Comparison of ENCODE assay signal across 10 cellular contexts in genomic region chr12:94710933-94711332, GRCh38.
DNase-seq lines count a peak whose midpoint lies in the region; ATAC-seq and TF ChIP-seq lines count a peak whose summit lies in the region.
"Had no signal": no experiment of that assay in that cellular context is flagged by ENCODE, and none has a peak within 500 bp of the region (broad histone marks: within the 10 kb centered on the region; RNA-seq: fewer than 3 reads in every experiment).

No MANE protein-coding gene starts in this region.

- no peaks in the 10 kb centered on the region for H3K9me3 Mint-ChIP-seq in activated T-cell treated with anti-CD3 and anti-CD28 coated beads, Interleukin-2, amount 50 U/mL, for 72 hours
- H3K9me3 Mint-ChIP-seq: CD4-positive, alpha-beta memory T cell had no signal

- H3K4me3 Mint-ChIP-seq in activated T-cell treated with anti-CD3 and anti-CD28 coated beads, Interleukin-2, amount 50 U/mL, for 72 hours = no peak overlapping the region
- H3K4me3 Mint-ChIP-seq: CD4-positive, alpha-beta memory T cell had no signal

- intact Hi-C loops in lower lobe of right lung (cut with DNase I) = no loop called here
- intact Hi-C loops in aorta (cut with DNase I) = no loop called here
- intact Hi-C loops in vagina (cut with DNase I) = no loop called here

- peaks cover 6% of the 10 kb centered on the region for H3K27me3 Mint-ChIP-seq in activated T-cell treated with anti-CD3 and anti-CD28 coated beads, Interleukin-2, amount 50 U/mL, for 72 hours (ENCODE audit: low read depth)

- H3K9me3 ChIP-seq in lower lobe of right lung = no peaks in the 10 kb centered on the region
- no peaks in the 10 kb centered on the region for H3K9me3 ChIP-seq in aorta (ENCODE audit: control insufficient read depth, low read length)
- H3K9me3 ChIP-seq in vagina = no peaks in the 10 kb centered on the region

- DNase-seq in NCI-H748 (lab: John Stamatoyannopoulos, UW; ENCODE audit: unreplicated experiment) (peak; percentile 37), NCI-H748 treated with DMSO at 0.1 percent for 48 hours (lab: John Stamatoyannopoulos, UW) (no peak), LNCaP clone FGC (ENCODE audit: low read depth) (no peak), lower lobe of right lung (no peak), aorta (no peak), vagina (ENCODE audit: extremely low spot score in 2 of 2) (no peak)
- DNase-seq in activated T-cell treated with anti-CD3 and anti-CD28 coated beads, Interleukin-2, amount 50 U/mL, for 72 hours = peak; percentile 9 to 22

- no peak overlapping the region for H3K27ac Mint-ChIP-seq in activated T-cell treated with anti-CD3 and anti-CD28 coated beads, Interleukin-2, amount 50 U/mL, for 72 hours
- H3K27ac Mint-ChIP-seq: CD4-positive, alpha-beta memory T cell had no signal

- TF ChIP-seq CTCF in LNCaP clone FGC (IDR thresholded peaks at IDR 0.05; ENCODE audit: control insufficient read depth, extremely low read depth, insufficient read depth) (peak; percentile 36), lower lobe of right lung (IDR thresholded peaks at IDR 0.05) (peak; percentile 25), vagina (IDR thresholded peaks at IDR 0.05) (no peak)

- 77 to 79% methylated on average over 3 of the region's 3 CpGs for WGBS in aorta, 2 donors

- peaks cover 6% of the 10 kb centered on the region for H3K4me1 Mint-ChIP-seq in activated T-cell treated with anti-CD3 and anti-CD28 coated beads, Interleukin-2, amount 50 U/mL, for 72 hours (ENCODE audit: low read depth)
- H3K4me1 Mint-ChIP-seq: CD4-positive, alpha-beta memory T cell had no signal

- H3K4me1 ChIP-seq in lower lobe of right lung = peaks cover 8% of the 10 kb centered on the region
- no peaks in the 10 kb centered on the region for H3K4me1 ChIP-seq in aorta (ENCODE audit: control insufficient read depth in 1 of 2, insufficient read depth in 2 of 2, low read length in 2 of 2)
- peaks cover 28% of the 10 kb centered on the region for H3K4me1 ChIP-seq in vagina

- H3K27me3 ChIP-seq in lower lobe of right lung (ENCODE audit: low read depth) = no peaks in the 10 kb centered on the region
- H3K27me3 ChIP-seq in aorta (ENCODE audit: control insufficient read depth in 1 of 2, insufficient read depth in 2 of 2, low read length in 1 of 2) = no peaks in the 10 kb centered on the region
- H3K27me3 ChIP-seq in vagina = no peaks in the 10 kb centered on the region

- no peak for TF ChIP-seq POLR2A in vagina (IDR thresholded peaks at IDR 0.05)

- H3K4me3 ChIP-seq in LNCaP clone FGC (ENCODE audit: low read depth, low read length) (no peak overlapping the region), lower lobe of right lung (no peak overlapping the region), aorta (ENCODE audit: low read length in 2 of 2) (no peak overlapping the region), vagina (no peak overlapping the region)

- ATAC-seq in activated T-cell treated with anti-CD3 and anti-CD28 coated beads, Interleukin-2, amount 50 U/mL, for 72 hours (replicated peaks in 1 of 2) = no peak
- ATAC-seq in lower lobe of right lung = peak in 1 of 2 donors; percentile 56
- no peak for ATAC-seq in HG02623 (IDR thresholded peaks at IDR 0.05; ENCODE audit: unreplicated experiment)
- ATAC-seq in aorta (ENCODE audit: low FRiP score) = no peak

- H3K27ac ChIP-seq in lower lobe of right lung (no peak overlapping the region), aorta (ENCODE audit: low read depth in 1 of 2, low read length in 2 of 2) (no peak overlapping the region), vagina (no peak overlapping the region)
- H3K27ac ChIP-seq: VCaP had no signal

- H3K36me3 ChIP-seq in lower lobe of right lung (no peaks in the 10 kb centered on the region), aorta (ENCODE audit: control insufficient read depth in 1 of 2, insufficient read depth in 2 of 2, low read length in 1 of 2) (no peaks in the 10 kb centered on the region), vagina (no peaks in the 10 kb centered on the region)

- no peaks in the 10 kb centered on the region for H3K36me3 Mint-ChIP-seq in activated T-cell treated with anti-CD3 and anti-CD28 coated beads, Interleukin-2, amount 50 U/mL, for 72 hours (ENCODE audit: insufficient read depth in 2 of 2)
- H3K36me3 Mint-ChIP-seq: CD4-positive, alpha-beta memory T cell had no signal

Comparison
In these comparisons a context has a peak if more than half of its experiments do, and no peak if none do; other contexts are left out.
1. DNase-seq: peak in NCI-H748 (single experiment) and activated T-cell treated with anti-CD3 and anti-CD28 coated beads, Interleukin-2, amount 50 U/mL, for 72 hours (2 of 2); none in NCI-H748 treated with DMSO at 0.1 percent for 48 hours (single experiment), LNCaP clone FGC (single experiment), lower lobe of right lung (single experiment), aorta (0 of 2) and vagina (0 of 2).
2. CTCF ChIP-seq: peak in LNCaP clone FGC (single experiment) and lower lobe of right lung (single experiment); none in vagina (0 of 3).